28 cellular contexts compared by ENCODE assay signal in the genomic region with DNA sequence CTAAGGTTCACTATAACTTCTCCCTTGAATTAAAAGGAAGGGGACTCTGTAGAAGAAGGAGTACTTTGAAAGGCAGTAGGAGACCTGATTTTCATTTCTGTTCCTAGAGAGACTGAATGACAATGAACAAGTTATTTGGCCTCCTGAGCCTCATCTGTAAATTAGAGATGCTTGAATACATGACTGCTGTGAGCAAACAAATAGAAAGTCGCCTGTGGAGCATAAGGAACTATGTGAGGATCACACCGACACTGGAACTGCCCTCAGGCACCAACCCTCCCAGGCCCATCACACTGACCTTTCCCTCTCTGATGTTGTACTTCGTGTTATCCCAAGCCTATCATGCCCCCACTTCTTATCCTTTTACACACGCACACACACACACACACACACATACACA. TPM values are rescaled to one million over a fixed set of nuclear protein-coding genes. Genes with fewer than 3 reads are reported as not detected.
DNase-seq lines count a peak whose midpoint lies in the region; ATAC-seq, FAIRE-seq and TF ChIP-seq lines count a peak whose summit lies in the region.
"Had no signal": no experiment of that assay in that cellular context is flagged by ENCODE, and none has a peak within 500 bp of the region (broad histone marks: within the 10 kb centered on the region; RNA-seq: fewer than 3 reads in every experiment).

No MANE protein-coding gene starts in this region.

- H3K4me1 Mint-ChIP-seq in GM23338 = peaks cover 7% of the 10 kb centered on the region; the same call in 2 of the 3 replicates
- H3K4me1 Mint-ChIP-seq in activated CD4-positive, alpha-beta T cell treated with anti-CD3 and anti-CD28 coated beads for 36 hours = no peaks in the 10 kb centered on the region
- H3K4me1 Mint-ChIP-seq: CD4-positive, alpha-beta memory T cell had no signal

- H3K23me2 ChIP-seq in H1 (ENCODE audit: low read depth, low read length) = no peaks in the 10 kb centered on the region

- H3K36me3 ChIP-seq in GM23338 (ENCODE audit: insufficient read depth) = no peaks in the 10 kb centered on the region
- H3K36me3 ChIP-seq in H1 (ENCODE audit: control insufficient read depth in 2 of 4, insufficient read depth in 4 of 4, low read length in 3 of 4) = no peaks in the 10 kb centered on the region

- no peak for TF ChIP-seq RAD21 in H1 (IDR thresholded peaks at IDR 0.05 in 1 of 2, conservative IDR thresholded peaks at IDR 0.05 in 1 of 2; ENCODE audit: low read depth in 2 of 2, low read length in 2 of 2)

- no peak overlapping the region for H3K56ac ChIP-seq in H1 (replicated peaks; ENCODE audit: insufficient read length, low read depth, low read length)

- peak; percentile 45 for FAIRE-seq in H1 (lab: Jason Lieb, UNC)
- FAIRE-seq: A549, GM12891, HepG2 had no signal

- no peak for TF ChIP-seq POLR2A in H1 (IDR thresholded peaks at IDR 0.05; ENCODE audit: control extremely low read depth in 1 of 2, low read depth in 2 of 2, low read length in 2 of 2)

- no peak overlapping the region for H3K4me3 Mint-ChIP-seq in GM23338
- H3K4me3 Mint-ChIP-seq in activated CD4-positive, alpha-beta T cell treated with anti-CD3 and anti-CD28 coated beads for 36 hours = no peak overlapping the region
- H3K4me3 Mint-ChIP-seq: CD4-positive, alpha-beta memory T cell had no signal

- H3K18ac ChIP-seq in H1 (ENCODE audit: extremely low read depth, low read length) = no peak overlapping the region

- H3K9ac ChIP-seq in H1 (replicated peaks in 1 of 4; ENCODE audit: extremely low read depth in 1 of 4, low read depth in 3 of 4, low read length in 3 of 4) = no peak overlapping the region
- H3K9ac ChIP-seq: SK-N-SH had no signal

- no peak overlapping the region for H2BK5ac ChIP-seq in H1 (ENCODE audit: low read depth, low read length)

- H3K27me3 Mint-ChIP-seq in GM23338 (ENCODE audit: insufficient read depth, low read depth, poor library complexity) = peaks cover 45% of the 10 kb centered on the region
- no peaks in the 10 kb centered on the region for H3K27me3 Mint-ChIP-seq in activated CD4-positive, alpha-beta T cell treated with anti-CD3 and anti-CD28 coated beads for 36 hours
- H3K27me3 Mint-ChIP-seq: CD4-positive, alpha-beta memory T cell had no signal

- H3K14ac ChIP-seq in H1 (ENCODE audit: insufficient read length) = no peak overlapping the region

- H3K4me1 ChIP-seq in GM23338 (ENCODE audit: insufficient read depth) (peaks cover 5% of the 10 kb centered on the region; the same call in 1 of the 2 replicates), H1 (replicated peaks in 1 of 4; ENCODE audit: control insufficient read depth in 3 of 4, insufficient read depth in 4 of 4, low read length in 3 of 4) (peaks cover 0 to 5% (median 0%) of the 10 kb centered on the region in 4 experiments; a peak in 1 of 7 replicates)
- H3K4me1 ChIP-seq: A549, Caco-2 had no signal

- H2AK5ac ChIP-seq in H1 (ENCODE audit: low read depth, low read length) = no peak overlapping the region

- CTCF ChIA-PET in H1 (lab: Charles Lee; ENCODE audit: partially characterized antibody) = no interaction called here
- CTCF ChIA-PET in activated CD4-positive, alpha-beta T cell treated with anti-CD3 and anti-CD28 coated beads for 36 hours (lab: Charles Lee) = interaction anchor here (0.6 to 0.7 kb wide), 2 partner anchors 500 to 697 kb away, joined by 3 read pairs; no protein-coding TSS in a partner anchor

- no peak overlapping the region for H4K5ac ChIP-seq in H1 (ENCODE audit: insufficient read length, low read depth, low read length)

- H3K27me3 ChIP-seq in GM23338 (ENCODE audit: insufficient read depth) = peaks cover 69% of the 10 kb centered on the region
- H3K27me3 ChIP-seq in H1 (replicated peaks in 1 of 4; ENCODE audit: control insufficient read depth in 3 of 4, extremely low read depth in 1 of 4, insufficient read depth in 3 of 4, low read length in 3 of 4) = peaks cover 17 to 47% (median 38%) of the 10 kb centered on the region in 4 experiments

- ATAC-seq in GM23338 (peak; percentile 99), GM21786 (IDR thresholded peaks at IDR 0.05; ENCODE audit: unreplicated experiment) (no peak)
- no peak for ATAC-seq in activated CD4-positive, alpha-beta T cell treated with anti-CD3 and anti-CD28 coated beads for 36 hours
- ATAC-seq: A549, HepG2, PC-3 had no signal

- no peaks in the 10 kb centered on the region for H3K79me1 ChIP-seq in H1 (ENCODE audit: low read depth, low read length)

- intact Hi-C loops in activated CD4-positive, alpha-beta T cell treated with anti-CD3 and anti-CD28 coated beads for 36 hours (cut with DNase I, micrococcal nuclease) = no loop called here

- H2AFZ ChIP-seq in GM23338 (no peak overlapping the region), H1 (ENCODE audit: low read length) (no peak overlapping the region)

- H3F3A ChIP-seq in GM23338 (replicated peaks; ENCODE audit: low read depth) = no peaks in the 10 kb centered on the region

- no peaks in the 10 kb centered on the region for H3K9me3 Mint-ChIP-seq in GM23338
- no peaks in the 10 kb centered on the region for H3K9me3 Mint-ChIP-seq in activated CD4-positive, alpha-beta T cell treated with anti-CD3 and anti-CD28 coated beads for 36 hours (ENCODE audit: low read depth)
- H3K9me3 Mint-ChIP-seq: CD4-positive, alpha-beta memory T cell had no signal

- no peaks in the 10 kb centered on the region for H4K20me1 ChIP-seq in GM23338 (replicated peaks; ENCODE audit: insufficient read depth)
- peaks cover 0 to 2% of the 10 kb centered on the region in 2 experiments for H4K20me1 ChIP-seq in H1 (replicated peaks in 1 of 2; ENCODE audit: control insufficient read depth in 1 of 2, insufficient read depth in 2 of 2, low read length in 2 of 2)

- H3K36me3 Mint-ChIP-seq in GM23338 (ENCODE audit: low read depth) = no peaks in the 10 kb centered on the region
- H3K36me3 Mint-ChIP-seq in activated CD4-positive, alpha-beta T cell treated with anti-CD3 and anti-CD28 coated beads for 36 hours (ENCODE audit: low read depth) = peaks cover 4% of the 10 kb centered on the region

- H3K4me3 ChIP-seq in GM23338 (no peak overlapping the region), H1 (ENCODE audit: extremely low read depth in 1 of 4, insufficient read depth in 2 of 4, low read depth in 3 of 4, low read length in 4 of 4) (no peak overlapping the region; a peak in 1 of 8 replicates)
- H3K4me3 ChIP-seq: A549 had no signal

- H3K4me2 ChIP-seq in GM23338 (no peak overlapping the region), H1 (ENCODE audit: insufficient read depth in 1 of 2, low read depth in 2 of 2, low read length in 2 of 2) (no peak overlapping the region)
- H3K4me2 ChIP-seq: A549, SK-N-SH had no signal

- POLR2A ChIA-PET in H1 (lab: Charles Lee; ENCODE audit: partially characterized antibody) = interaction anchor here (0.9 kb wide), 1 partner anchor 406 kb away, joined by 3 read pairs; no protein-coding TSS in a partner anchor
- POLR2A ChIA-PET in activated CD4-positive, alpha-beta T cell treated with anti-CD3 and anti-CD28 coated beads for 36 hours (lab: Charles Lee) = no interaction called here

- no peak overlapping the region for H2BK120ac ChIP-seq in H1 (replicated peaks; ENCODE audit: low read depth, low read length)

- no peak overlapping the region for H4K8ac ChIP-seq in H1 (ENCODE audit: extremely low read depth, insufficient read depth, low read length)

- DNase-seq in GM23338 (ENCODE audit: low spot score) (peak; percentile 66), NCI-H146 (lab: John Stamatoyannopoulos, UW) (peak; percentile 44), H1 (ENCODE audit: low read depth in 1 of 2, low spot score in 2 of 2) (no peak), iPS-NIHi7 (ENCODE audit: extremely low spot score) (peak; percentile 38), superior temporal gyrus (ENCODE audit: extremely low spot score) (no peak), dedifferentiated amniotic fluid mesenchymal stem cell (ENCODE audit: extremely low spot score) (no peak)
- no peak for DNase-seq in activated CD4-positive, alpha-beta T cell treated with anti-CD3 and anti-CD28 coated beads for 36 hours
- DNase-seq: AML-193; C1 segment of cervical spinal cord; Caco-2; CD4-positive, alpha-beta memory T cell; GF-D8; Karpas-422; NCI-H1092 treated with DMSO at 0.1 percent for 48 hours; NCI-H187; NCI-H2081 treated with DMSO at 0.1 percent for 48 hours; NCI-H2171; NCI-H226; NCI-H524; NCI-H774; PC-3; SK-N-SH; SW 1271 had no signal

- H3K9me3 ChIP-seq in H1 (ENCODE audit: insufficient read depth in 2 of 2, low read depth in 1 of 2, low read length in 1 of 2) = no peaks in the 10 kb centered on the region; a peak in 1 of 4 replicates
- H3K9me3 ChIP-seq: A549, Caco-2, SK-N-SH had no signal

- no peak overlapping the region for H3K27ac Mint-ChIP-seq in GM23338
- no peak overlapping the region for H3K27ac Mint-ChIP-seq in activated CD4-positive, alpha-beta T cell treated with anti-CD3 and anti-CD28 coated beads for 36 hours
- H3K27ac Mint-ChIP-seq: CD4-positive, alpha-beta memory T cell had no signal

- H3K23ac ChIP-seq in H1 (ENCODE audit: insufficient read length) = no peak overlapping the region

- TF ChIP-seq CTCF in GM23338 (conservative IDR thresholded peaks at IDR 0.05; ENCODE audit: low read depth in 2 of 2) (no peak), H1 (IDR thresholded peaks at IDR 0.05; ENCODE audit: control extremely low read depth in 1 of 3, insufficient read depth in 1 of 3, low read depth in 1 of 3, low read length in 3 of 3) (no peak)

- H2BK15ac ChIP-seq in H1 (ENCODE audit: low read length) = no peak overlapping the region

- H4K91ac ChIP-seq in H1 (replicated peaks; ENCODE audit: insufficient read length, low read length) = no peak overlapping the region

- H3K9me2 ChIP-seq in GM23338 (ENCODE audit: insufficient read depth) = no peaks in the 10 kb centered on the region
- H3K9me2 ChIP-seq: SK-N-SH had no signal

- 13% methylated on average over 4 of the region's 4 CpGs; no CpG with 5 or more reads in 1 of the 2 experiments for WGBS in H1 (ENCODE audit: extremely low coverage in 1 of 2, insufficient coverage in 1 of 2, insufficient read length in 1 of 2, insufficient replicate concordance in 2 of 2, low coverage in 1 of 2, low lambda C conversion rate in 2 of 2, missing lambda C conversion rate in 1 of 2), 2 experiments

- no peak overlapping the region for H2BK20ac ChIP-seq in H1 (ENCODE audit: low read length)

- no peaks in the 10 kb centered on the region for H3K79me2 ChIP-seq in GM23338 (replicated peaks; ENCODE audit: insufficient read depth)
- no peaks in the 10 kb centered on the region for H3K79me2 ChIP-seq in H1 (ENCODE audit: control insufficient read depth in 1 of 2, insufficient read depth in 2 of 2, low read length in 2 of 2)

- H3K4ac ChIP-seq in H1 (replicated peaks; ENCODE audit: insufficient read length, low read depth, low read length) = no peak overlapping the region

- no peak overlapping the region for H2BK12ac ChIP-seq in H1 (ENCODE audit: low read depth, low read length)

- TF ChIP-seq EP300 in H1 (IDR thresholded peaks at IDR 0.05; ENCODE audit: borderline replicate concordance in 1 of 2, low read depth in 2 of 2, low read length in 2 of 2) = no peak

- H3K27ac ChIP-seq in GM23338 (ENCODE audit: low read depth) (no peak overlapping the region), H1 (ENCODE audit: low read depth, low read length) (no peak overlapping the region)
- H3K27ac ChIP-seq: A549 had no signal

RNA-seq across cellular contexts. Expression of gene IMPG2, which starts 48.6 kb away (rescaled TPM):
- total RNA-seq in GM23338 (2014; rRNA removed; shearing (Covaris generic)) = not detected in 2 replicates
- polyA plus RNA-seq in GM23338 (2016; fragmentation: Nextera tagmentation; extraction: Ambion mirVana) (0.03 TPM in 1 of 2 replicates, not detected in the other), H1 (2011; rRNA removed) (0.02 and 0.03 TPM in 2 replicates)
- 0.06 and 0.08 TPM in 2 replicates for total RNA-seq in H1 (2021; fragmentation: NEBNext Ultra II Directional; extraction: Animal tissue kit (Norgen Biotek cat#: 25700))
- polyA plus RNA-seq in H1 (2011; cell fraction: cytosol; rRNA removed) = 0.03 TPM
- 0.07 TPM for polyA plus RNA-seq in H1 (2011; cell fraction: nucleus; rRNA removed)
- polyA plus RNA-seq in H1 (2012, experiment 1 of 2) = 0.03 to 0.04 TPM in 2 of 4 replicates, not detected in the others
- polyA plus RNA-seq in H1 (2012, experiment 2 of 2) = not detected
- 0.04 TPM for polyA plus RNA-seq in H1 (2013, experiment 1 of 2)
- polyA plus RNA-seq in H1 (2013, experiment 2 of 2) = 0.04 TPM
- 0.12 and 0.13 TPM in 2 replicates for polyA minus RNA-seq in H1 (2011; rRNA and poly(A)+ RNA removed)
- polyA minus RNA-seq in H1 (2011; cell fraction: cytosol; rRNA and poly(A)+ RNA removed) = not detected
- 0.20 TPM for polyA minus RNA-seq in H1 (2011; cell fraction: nucleus; rRNA and poly(A)+ RNA removed)
- total RNA-seq in activated CD4-positive, alpha-beta T cell treated with anti-CD3 and anti-CD28 coated beads for 36 hours = under 1 TPM; 0.12 to 0.14 TPM
- total RNA-seq: Caco-2, HT1080 had no signal

Comparison
In these comparisons a context has a peak if more than half of its experiments do, and no peak if none do; other contexts are left out.
1. DNase-seq: peak in GM23338 (single experiment), NCI-H146 (single experiment) and iPS-NIHi7 (single experiment); none in H1 (0 of 2), activated CD4-positive, alpha-beta T cell treated with anti-CD3 and anti-CD28 coated beads for 36 hours (single experiment), superior temporal gyrus (single experiment) and dedifferentiated amniotic fluid mesenchymal stem cell (single experiment).